ENCODE assay signal across 8 cellular contexts in genomic region chr21:33915368-33916199, GRCh38. TPM values are rescaled to one million over a fixed set of nuclear protein-coding genes. Genes with fewer than 3 reads are reported as not detected.
DNase-seq lines count a peak whose midpoint lies in the region; ATAC-seq and TF ChIP-seq lines count a peak whose summit lies in the region.

Gene ATP5PO (minus strand): TSS chr21:33915804. CDS start chr21:33915763, 41 bp downstream.

- no peaks in the 10 kb centered on the region for H3K9me3 ChIP-seq in heart left ventricle

- H3K27me3 ChIP-seq in heart left ventricle = no peaks in the 10 kb centered on the region

- peak within 1 kb of the TSS; percentile 99 for H3K4me3 Mint-ChIP-seq in type B pancreatic cell

- H3K27ac ChIP-seq in heart left ventricle = peak within 1 kb of the TSS; percentile 77 to 99 (median 93)

- H3K27ac Mint-ChIP-seq in type B pancreatic cell = peak within 1 kb of the TSS; percentile 96

- H3K4me1 Mint-ChIP-seq in type B pancreatic cell (ENCODE audit: unreplicated experiment) = peaks cover 16% of the 10 kb centered on the region

- in situ Hi-C loops in GM13976 (cut with MboI; ENCODE audit: low sequenced_read_pairs, unreplicated experiment) = loop anchor here (25.0 kb wide), 1 partner anchor 697 kb away; the partner anchor contains the start of gene RCAN1

- intact Hi-C loops in T-helper 1 cell treated with Interleukin-12 subunit alpha and Interleukin-12 subunit beta and Interleukin-4 antibody, amounts not matched to agents 30 ng/mL and 1 ng/mL, for 36 hours (cut with micrococcal nuclease) = loop anchor here (1.0 to 5.0 kb wide), 9 partner anchors 33 to 725 kb away; partner anchors contain the start of genes DONSON, GART, ITSN1 and RCAN1
- intact Hi-C loops in heart left ventricle (cut with DNase I) = loop anchor here in 1 of 10 donors (10.0 kb wide), 1 partner anchor 159 kb away; the partner anchor contains the start of genes MRPS6 and SLC5A3

- WGBS in heart left ventricle, 4 donors = 0 to 1% (median 0%) methylated on average over 36 to 45 of the region's 45 CpGs

- peaks cover 0 to 37% (median 29%) of the 10 kb centered on the region in 9 donors for H3K36me3 ChIP-seq in heart left ventricle

- TF ChIP-seq CTCF in GM13976 (IDR thresholded peaks at IDR 0.05; ENCODE audit: borderline replicate concordance, control extremely low read depth, extremely low read depth, insufficient read depth, missing control alignments) (no peak), heart left ventricle (IDR thresholded peaks at IDR 0.05) (peak in 1 of 12 donors; percentile 6), type B pancreatic cell (conservative IDR thresholded peaks at IDR 0.05) (no peak)

- TF ChIP-seq POLR2A in heart left ventricle (IDR thresholded peaks at IDR 0.05) = peak; percentile 44 to 92

- peak; percentile 98 for ATAC-seq in HG02870 (IDR thresholded peaks at IDR 0.05; ENCODE audit: unreplicated experiment)
- ATAC-seq in heart left ventricle = peak; percentile 99 to 100 (median 100)

- no peaks in the 10 kb centered on the region for H3K9me3 Mint-ChIP-seq in type B pancreatic cell

- H3K4me1 ChIP-seq in heart left ventricle = peaks cover 0 to 40% (median 22%) of the 10 kb centered on the region in 12 donors

- peak within 1 kb of the TSS; percentile 63 to 98 (median 90) for H3K4me3 ChIP-seq in heart left ventricle

- peak; percentile 95 for DNase-seq in GM13976 (ENCODE audit: low spot score)
- DNase-seq in NCI-H146 treated with DMSO at 0.1 percent for 48 hours (lab: John Stamatoyannopoulos, UW; ENCODE audit: unreplicated experiment) = peak; percentile 87
- DNase-seq in amniotic epithelial cell (ENCODE audit: low read depth) = peak; percentile 97
- DNase-seq in heart left ventricle = peak; percentile 97 to 99 (median 99)
- peak; percentile 98 for DNase-seq in pons (ENCODE audit: low spot score)
- peak; percentile 98 for DNase-seq in type B pancreatic cell (ENCODE audit: extremely low spot score, unreplicated experiment)

- H3K27me3 Mint-ChIP-seq in type B pancreatic cell = no peaks in the 10 kb centered on the region

- peaks cover 4% of the 10 kb centered on the region for H3K36me3 Mint-ChIP-seq in type B pancreatic cell

RNA-seq across cellular contexts. Expression of gene ATP5PO, which starts in this region (rescaled TPM):
- 171 and 187 TPM in 2 replicates for total RNA-seq in T-helper 1 cell treated with Interleukin-12 subunit alpha and Interleukin-12 subunit beta and Interleukin-4 antibody, amounts not matched to agents 30 ng/mL and 1 ng/mL, for 36 hours
- 1,000 to 10,000 TPM in 1 of 9 donors, 100 to 1,000 TPM in 8; 472 to 1,228 (median 735) TPM for total RNA-seq in heart left ventricle
- 1,000 to 10,000 TPM in 1 of 2 donors, 100 to 1,000 TPM in 1; 745 to 2,204 TPM for polyA plus RNA-seq in heart left ventricle
- 257 and 264 TPM in 2 replicates for total RNA-seq in type B pancreatic cell (ENCODE audit: low replicate concordance)

Comparison
In these comparisons a context has a peak if more than half of its experiments do, and no peak if none do; other contexts are left out.
1. Peak in every context shown above with its lines: DNase-seq, ATAC-seq, H3K4me3 ChIP-seq and H3K27ac ChIP-seq.